Comparison of ENCODE assay signal across 1 cellular context in the genomic region with DNA sequence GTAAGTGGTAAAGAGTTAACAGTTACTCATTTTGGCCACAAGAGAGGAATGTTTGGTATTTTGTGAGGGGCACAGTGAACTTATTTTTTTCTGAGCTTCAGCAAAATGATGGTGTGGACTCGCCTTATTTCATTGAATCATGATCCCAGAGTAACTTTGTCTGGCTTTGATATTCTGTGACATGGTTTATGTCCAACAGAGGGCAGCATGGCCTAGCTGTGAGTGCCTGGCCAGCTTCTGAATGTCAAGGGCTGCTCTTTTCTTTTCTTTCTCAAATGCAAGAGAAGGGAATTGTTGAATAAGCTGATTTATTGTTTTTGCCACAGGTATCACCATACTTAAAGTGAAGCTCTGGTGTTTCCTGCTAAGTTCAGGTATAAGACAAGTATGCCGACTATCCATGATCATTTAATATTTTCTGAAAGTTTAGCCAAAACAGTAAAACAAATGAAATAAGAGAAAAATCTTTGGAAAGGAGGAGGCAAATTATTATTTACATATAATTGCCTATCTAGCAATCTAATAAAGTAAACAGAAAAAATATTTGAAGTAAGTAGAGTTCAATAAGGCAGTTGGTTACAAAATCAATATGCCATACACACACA.
TF ChIP-seq lines count a peak whose summit lies in the region.

No MANE protein-coding gene starts in this region.

TF ChIP-seq in HCT116, 20 proteins besides CTCF, POLR2A, EP300 and RAD21 (continued from another document):
- TF ChIP-seq, protein P1, sequence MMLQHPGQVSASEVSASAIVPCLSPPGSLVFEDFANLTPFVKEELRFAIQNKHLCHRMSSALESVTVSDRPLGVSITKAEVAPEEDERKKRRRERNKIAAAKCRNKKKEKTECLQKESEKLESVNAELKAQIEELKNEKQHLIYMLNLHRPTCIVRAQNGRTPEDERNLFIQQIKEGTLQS (IDR thresholded peaks at IDR 0.05), result no peak
- no peak for TF ChIP-seq SRF (IDR thresholded peaks at IDR 0.05; ENCODE audit: low read depth)
TF ChIP-seq in HCT116: peak in this region for 0.
